29 cellular contexts compared by ENCODE assay signal in genomic region chr2:37848451-37848850, GRCh38.
"Had no signal": no experiment of that assay in that cellular context is flagged by ENCODE, and none has a peak within 500 bp of the region (broad histone marks: within the 10 kb centered on the region; RNA-seq: fewer than 3 reads in every experiment).

No MANE protein-coding gene starts in this region.

- H3K27ac Mint-ChIP-seq: naive thymus-derived CD8-positive, alpha-beta T cell; nephron progenitor cell; stimulated activated memory B cell treated with anti-CD40 and anti-IgM and Interleukin-4, amounts not matched to agents 10 μg/mL and 1 μg/mL and 100 μg/mL, for 72 hours had no signal

- H3K36me3 Mint-ChIP-seq: naive thymus-derived CD8-positive, alpha-beta T cell; stimulated activated memory B cell treated with anti-CD40 and anti-IgM and Interleukin-4, amounts not matched to agents 10 μg/mL and 1 μg/mL and 100 μg/mL, for 72 hours had no signal

- FAIRE-seq: colon, endometrium had no signal

- H3K36me3 ChIP-seq: gastroesophageal sphincter, heart left ventricle, left lung, ovary, spleen, tibial nerve, upper lobe of right lung, vagina had no signal

- H2AFZ ChIP-seq: hepatocyte had no signal

- DNase-seq: dermis blood vessel endothelial cell; effector memory CD4-positive, alpha-beta T cell; foreskin fibroblast; heart left ventricle; left cardiac atrium; left lung; mesendoderm; midbrain; naive thymus-derived CD8-positive, alpha-beta T cell; nephron progenitor cell; occipital lobe; ovary; posterior cingulate gyrus; psoas muscle; right cardiac atrium; spleen; stimulated activated CD4-positive, alpha-beta T cell treated with anti-CD3 and anti-CD28 coated beads, Interleukin-4, amount 100 ng/mL, for 4 hours; stimulated activated naive CD8-positive, alpha-beta T cell treated with anti-CD3 and anti-CD28 coated beads, Interleukin-15, Interleukin-2, amounts not matched to agents 100 U/mL and 50 U/mL, for 24 hours; substantia nigra; testis; upper lobe of right lung had no signal

- H3K9me3 ChIP-seq: gastroesophageal sphincter, heart left ventricle, left lung, ovary, psoas muscle, spleen, testis, tibial nerve, upper lobe of right lung, vagina had no signal

- H3K9me3 Mint-ChIP-seq: naive thymus-derived CD8-positive, alpha-beta T cell; stimulated activated memory B cell treated with anti-CD40 and anti-IgM and Interleukin-4, amounts not matched to agents 10 μg/mL and 1 μg/mL and 100 μg/mL, for 72 hours had no signal

- H3K4me3 Mint-ChIP-seq: naive thymus-derived CD8-positive, alpha-beta T cell; nephron progenitor cell; stimulated activated memory B cell treated with anti-CD40 and anti-IgM and Interleukin-4, amounts not matched to agents 10 μg/mL and 1 μg/mL and 100 μg/mL, for 72 hours had no signal

- H3K27me3 ChIP-seq: gastroesophageal sphincter, heart left ventricle, hepatocyte, left lung, ovary, testis, tibial nerve, upper lobe of right lung, vagina had no signal

- H3K4me1 ChIP-seq: psoas muscle, testis, upper lobe of right lung, vagina had no signal

- H3K27ac ChIP-seq: gastroesophageal sphincter, heart left ventricle, hepatocyte, left lung, ovary, psoas muscle, spleen, testis, tibial nerve, upper lobe of right lung, vagina had no signal

- H3K79me2 ChIP-seq: hepatocyte had no signal

- H3K4me3 ChIP-seq: gastroesophageal sphincter, heart left ventricle, hepatocyte, left lung, ovary, psoas muscle, skin epidermis, spleen, testis, tibial nerve, upper lobe of right lung, vagina had no signal

- H3K4me2 ChIP-seq: hepatocyte had no signal
